ENCODE assay signal across 26 cellular contexts in genomic region chr13:81382236-81382635, GRCh38.
"Had no signal": no experiment of that assay in that cellular context is flagged by ENCODE, and none has a peak within 500 bp of the region (broad histone marks: within the 10 kb centered on the region; RNA-seq: fewer than 3 reads in every experiment).

No MANE protein-coding gene starts in this region.

- H3K27me3 ChIP-seq: adrenal gland, body of pancreas, breast epithelium, SJCRH30 had no signal

- H3K9me3 ChIP-seq: adrenal gland, body of pancreas, breast epithelium, SJCRH30 had no signal

- H3K36me3 ChIP-seq: adrenal gland, breast epithelium, SJCRH30, WERI-Rb-1 had no signal

- H3K4me1 Mint-ChIP-seq: activated CD4-positive, alpha-beta T cell treated with anti-CD3 and anti-CD28 coated beads, Interleukin-2, amount 10 ng/mL, durations not matched to agents 24 days and 14 days; activated naive CD4-positive, alpha-beta T cell treated with anti-CD3 and anti-CD28 coated beads, Interleukin-2, amount 50 U/mL, for 24 hours had no signal

- H3K4me1 ChIP-seq: adrenal gland, body of pancreas, breast epithelium, SJCRH30 had no signal

- H3K4me3 ChIP-seq: adrenal gland, body of pancreas, breast epithelium, SJCRH30, SK-N-MC had no signal

- H3K27me3 Mint-ChIP-seq: activated CD4-positive, alpha-beta T cell treated with anti-CD3 and anti-CD28 coated beads, Interleukin-2, amount 10 ng/mL, durations not matched to agents 24 days and 14 days; activated CD8-positive, alpha-beta T cell treated with anti-CD3 and anti-CD28 coated beads for 36 hours; activated naive CD4-positive, alpha-beta T cell treated with anti-CD3 and anti-CD28 coated beads, Interleukin-2, amount 50 U/mL, for 24 hours had no signal

- H3K4me3 Mint-ChIP-seq: activated CD4-positive, alpha-beta T cell treated with anti-CD3 and anti-CD28 coated beads, Interleukin-2, amount 10 ng/mL, durations not matched to agents 24 days and 14 days; activated CD8-positive, alpha-beta T cell treated with anti-CD3 and anti-CD28 coated beads for 36 hours; activated naive CD4-positive, alpha-beta T cell treated with anti-CD3 and anti-CD28 coated beads, Interleukin-2, amount 50 U/mL, for 24 hours; activated T-cell treated with anti-CD3 and anti-CD28 coated beads, Interleukin-2, amount 50 U/mL, for 72 hours had no signal

- H3K36me3 Mint-ChIP-seq: activated naive CD4-positive, alpha-beta T cell treated with anti-CD3 and anti-CD28 coated beads, Interleukin-2, amount 50 U/mL, for 24 hours had no signal

- DNase-seq: activated CD4-positive, alpha-beta T cell treated with anti-CD3 and anti-CD28 coated beads, Interleukin-2, amount 10 ng/mL, durations not matched to agents 24 days and 14 days; activated CD4-positive, alpha-beta T cell treated with anti-CD3 and anti-CD28 coated beads, Interleukin-2, amount 50 U/mL, for 4 hours; activated CD8-positive, alpha-beta T cell treated with anti-CD3 and anti-CD28 coated beads for 36 hours; activated gamma-delta T cell; activated naive CD4-positive, alpha-beta T cell treated with Interleukin-2 at 50 U/mL for 16 hours; activated T-cell treated with anti-CD3 and anti-CD28 coated beads, Interleukin-2, amount 50 U/mL, for 1 hour; activated T-cell treated with anti-CD3 and anti-CD28 coated beads, Interleukin-2, amount 50 U/mL, for 72 hours; adrenal gland; body of pancreas; NCI-H1105; NCI-H1417 treated with DMSO at 0.1 percent for 48 hours; NCI-H2029; NCI-H226; NCI-H446 treated with DMSO at 0.1 percent for 48 hours; NCI-H524; NCI-H69; NK-92 treated with Interleukin-12 subunit alpha and Interleukin-12 subunit beta, amount 100 ng/mL, for 24 hours; OCI-M1; SHP77; SJCRH30; T1000; WERI-Rb-1 had no signal

- H3K27ac ChIP-seq: adrenal gland, body of pancreas, breast epithelium, SJCRH30, SK-N-MC, WERI-Rb-1 had no signal

- ATAC-seq: activated CD8-positive, alpha-beta T cell treated with anti-CD3 and anti-CD28 coated beads for 36 hours; activated T-cell treated with anti-CD3 and anti-CD28 coated beads, Interleukin-2, amount 50 U/mL, for 72 hours; body of pancreas had no signal

- H3K27ac Mint-ChIP-seq: activated CD4-positive, alpha-beta T cell treated with anti-CD3 and anti-CD28 coated beads, Interleukin-2, amount 10 ng/mL, durations not matched to agents 24 days and 14 days; activated CD8-positive, alpha-beta T cell treated with anti-CD3 and anti-CD28 coated beads for 36 hours; activated naive CD4-positive, alpha-beta T cell treated with anti-CD3 and anti-CD28 coated beads, Interleukin-2, amount 50 U/mL, for 24 hours; activated T-cell treated with anti-CD3 and anti-CD28 coated beads, Interleukin-2, amount 50 U/mL, for 72 hours; activated T-helper 2 cell treated with anti-CD3 and anti-CD28 coated beads, Interferon-gamma antibody, Interleukin-2, Interleukin-4, amounts not matched to agents 10 μg/mL and 5 μg/mL and 100 μg/mL, durations not matched to agents 14 hours and 24 hours and 36 hours had no signal
